Comparison of ENCODE assay signal across 1 cellular context in the genomic region with DNA sequence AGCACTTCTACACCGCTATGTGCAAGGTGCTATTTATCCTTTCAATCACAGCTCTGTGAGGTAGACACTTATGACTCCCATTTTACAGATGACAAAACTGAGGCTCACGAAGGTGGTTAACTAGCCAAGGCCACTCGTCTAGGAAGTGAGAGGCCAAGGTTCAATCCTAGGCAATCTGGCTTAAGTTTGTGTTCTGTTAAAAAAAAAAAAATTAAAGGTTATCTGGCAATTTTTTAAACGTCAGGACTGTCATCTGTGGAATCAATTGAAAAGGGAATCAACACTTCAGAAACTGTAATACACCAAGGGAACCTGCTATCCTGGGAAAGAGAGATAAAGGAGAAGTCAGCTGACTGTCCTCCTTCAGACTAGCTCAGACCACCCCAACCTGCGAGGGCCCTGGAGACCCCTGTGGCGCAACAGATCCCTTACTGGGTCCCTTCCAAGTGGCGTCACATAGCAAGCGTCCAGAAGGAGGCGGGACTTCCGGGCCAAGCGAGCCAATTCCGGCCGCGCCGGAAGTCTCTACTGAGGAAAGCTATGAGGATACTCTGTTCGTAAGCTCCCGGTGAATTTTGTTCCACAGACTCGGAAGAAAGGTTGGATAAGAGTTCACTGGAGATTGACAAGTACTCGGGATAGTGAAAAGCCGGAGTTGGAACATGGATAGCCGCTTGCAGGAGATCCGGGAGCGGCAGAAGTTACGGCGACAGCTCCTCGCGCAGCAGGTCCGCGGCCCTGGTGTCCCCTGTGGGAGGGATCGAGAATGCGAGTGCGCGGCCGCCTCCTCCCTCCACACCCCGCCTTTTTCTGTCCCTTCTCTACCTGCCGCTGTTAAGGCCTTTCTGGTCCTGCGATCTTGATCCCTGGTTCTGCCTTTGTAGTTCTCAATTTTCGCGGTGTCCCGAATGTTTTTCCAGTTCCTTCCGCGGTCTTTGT.
TF ChIP-seq lines count a peak whose summit lies in the region.

METTL14 (plus strand) TSS at position 520 of the 939 bp plus-strand sequence; CDS start at position 663, 143 bp downstream.

TF ChIP-seq in K562, 482 proteins besides CTCF, POLR2A, EP300 and RAD21 (continued from another document and continues in another):
- TF ChIP-seq NCOR1 (IDR thresholded peaks at IDR 0.05): peak; percentile 14; the same call in 1 of the 2 replicates
- TF ChIP-seq MEF2D (tag; conservative IDR thresholded peaks at IDR 0.05; ENCODE audit: low read depth): no peak
- 0 out of 2 replicates have a peak, but pooled peaks have one; percentile 41 for TF ChIP-seq REST (CRISPR knock-in tag; IDR thresholded peaks at IDR 0.05; ENCODE audit: low read depth)
- peak; percentile 18; the same call in 1 of the 2 replicates for TF ChIP-seq KHSRP (IDR thresholded peaks at IDR 0.05)
- no peak for TF ChIP-seq SREBF1 (IDR thresholded peaks at IDR 0.05; ENCODE audit: borderline replicate concordance, low read depth, low read length)
- TF ChIP-seq, protein P1, sequence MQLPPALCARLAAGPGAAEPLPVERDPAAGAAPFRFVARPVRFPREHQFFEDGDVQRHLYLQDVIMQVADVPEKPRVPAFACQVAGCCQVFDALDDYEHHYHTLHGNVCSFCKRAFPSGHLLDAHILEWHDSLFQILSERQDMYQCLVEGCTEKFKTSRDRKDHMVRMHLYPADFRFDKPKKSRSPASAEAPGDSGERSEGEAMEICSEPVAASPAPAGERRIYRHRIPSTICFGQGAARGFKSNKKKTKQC (CRISPR knock-in tag; IDR thresholded peaks at IDR 0.05): no peak; the same call in 1 of the 2 replicates
- TF ChIP-seq FIP1L1 (IDR thresholded peaks at IDR 0.05; ENCODE audit: low read depth, low read length, poor library complexity, severe bottlenecking): no peak
- no peak for TF ChIP-seq DACH1 (IDR thresholded peaks at IDR 0.05; ENCODE audit: partially characterized antibody)
- no peak for TF ChIP-seq SAFB (IDR thresholded peaks at IDR 0.05; ENCODE audit: borderline replicate concordance, low read depth, low read length)
- 0 out of 2 replicates have a peak, but pooled peaks have one; percentile 12 for TF ChIP-seq ZNF232 (CRISPR knock-in tag; IDR thresholded peaks at IDR 0.05)
- no peak for TF ChIP-seq ZNF444 (CRISPR knock-in tag; IDR thresholded peaks at IDR 0.05)
- no peak for TF ChIP-seq PTRF (tag; IDR thresholded peaks at IDR 0.05)
- TF ChIP-seq ETV6 (IDR thresholded peaks at IDR 0.05; ENCODE audit: borderline replicate concordance in 1 of 2, low read depth in 2 of 2, low read length in 1 of 2): no peak
- no peak for TF ChIP-seq ETV6 (CRISPR knock-in tag; IDR thresholded peaks at IDR 0.05; ENCODE audit: borderline replicate concordance)
- TF ChIP-seq, protein P2, sequence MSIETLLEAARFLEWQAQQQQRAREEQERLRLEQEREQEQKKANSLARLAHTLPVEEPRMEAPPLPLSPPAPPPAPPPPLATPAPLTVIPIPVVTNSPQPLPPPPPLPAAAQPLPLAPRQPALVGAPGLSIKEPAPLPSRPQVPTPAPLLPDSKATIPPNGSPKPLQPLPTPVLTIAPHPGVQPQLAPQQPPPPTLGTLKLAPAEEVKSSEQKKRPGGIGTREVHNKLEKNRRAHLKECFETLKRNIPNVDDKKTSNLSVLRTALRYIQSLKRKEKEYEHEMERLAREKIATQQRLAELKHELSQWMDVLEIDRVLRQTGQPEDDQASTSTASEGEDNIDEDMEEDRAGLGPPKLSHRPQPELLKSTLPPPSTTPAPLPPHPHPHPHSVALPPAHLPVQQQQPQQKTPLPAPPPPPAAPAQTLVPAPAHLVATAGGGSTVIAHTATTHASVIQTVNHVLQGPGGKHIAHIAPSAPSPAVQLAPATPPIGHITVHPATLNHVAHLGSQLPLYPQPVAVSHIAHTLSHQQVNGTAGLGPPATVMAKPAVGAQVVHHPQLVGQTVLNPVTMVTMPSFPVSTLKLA (conservative IDR thresholded peaks at IDR 0.05): peak; percentile 63 to 78
- no peak; a peak in 1 of 4 replicates for TF ChIP-seq SIX5 (IDR thresholded peaks at IDR 0.05; ENCODE audit: borderline replicate concordance in 1 of 2, insufficient read depth in 1 of 2, low read depth in 1 of 2, low read length in 2 of 2)
- peak; percentile 82 to 95 for TF ChIP-seq RCOR1 (IDR thresholded peaks at IDR 0.05; ENCODE audit: borderline replicate concordance in 1 of 2, low read depth in 2 of 2, low read length in 2 of 2)
- peak; percentile 80 for TF ChIP-seq ZZZ3 (IDR thresholded peaks at IDR 0.05)
- TF ChIP-seq FUS (optimal IDR thresholded peaks at IDR 0.05; ENCODE audit: low read depth, low read length): no peak
- TF ChIP-seq, protein P3, sequence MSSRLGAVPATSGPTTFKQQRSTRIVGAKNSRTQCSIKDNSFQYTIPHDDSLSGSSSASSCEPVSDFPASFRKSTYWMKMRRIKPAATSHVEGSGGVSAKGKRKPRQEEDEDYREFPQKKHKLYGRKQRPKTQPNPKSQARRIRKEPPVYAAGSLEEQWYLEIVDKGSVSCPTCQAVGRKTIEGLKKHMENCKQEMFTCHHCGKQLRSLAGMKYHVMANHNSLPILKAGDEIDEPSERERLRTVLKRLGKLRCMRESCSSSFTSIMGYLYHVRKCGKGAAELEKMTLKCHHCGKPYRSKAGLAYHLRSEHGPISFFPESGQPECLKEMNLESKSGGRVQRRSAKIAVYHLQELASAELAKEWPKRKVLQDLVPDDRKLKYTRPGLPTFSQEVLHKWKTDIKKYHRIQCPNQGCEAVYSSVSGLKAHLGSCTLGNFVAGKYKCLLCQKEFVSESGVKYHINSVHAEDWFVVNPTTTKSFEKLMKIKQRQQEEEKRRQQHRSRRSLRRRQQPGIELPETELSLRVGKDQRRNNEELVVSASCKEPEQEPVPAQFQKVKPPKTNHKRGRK (tag; IDR thresholded peaks at IDR 0.05): no peak
- TF ChIP-seq ATF4 (CRISPR knock-in tag; IDR thresholded peaks at IDR 0.05): no peak
- TF ChIP-seq, protein P4, sequence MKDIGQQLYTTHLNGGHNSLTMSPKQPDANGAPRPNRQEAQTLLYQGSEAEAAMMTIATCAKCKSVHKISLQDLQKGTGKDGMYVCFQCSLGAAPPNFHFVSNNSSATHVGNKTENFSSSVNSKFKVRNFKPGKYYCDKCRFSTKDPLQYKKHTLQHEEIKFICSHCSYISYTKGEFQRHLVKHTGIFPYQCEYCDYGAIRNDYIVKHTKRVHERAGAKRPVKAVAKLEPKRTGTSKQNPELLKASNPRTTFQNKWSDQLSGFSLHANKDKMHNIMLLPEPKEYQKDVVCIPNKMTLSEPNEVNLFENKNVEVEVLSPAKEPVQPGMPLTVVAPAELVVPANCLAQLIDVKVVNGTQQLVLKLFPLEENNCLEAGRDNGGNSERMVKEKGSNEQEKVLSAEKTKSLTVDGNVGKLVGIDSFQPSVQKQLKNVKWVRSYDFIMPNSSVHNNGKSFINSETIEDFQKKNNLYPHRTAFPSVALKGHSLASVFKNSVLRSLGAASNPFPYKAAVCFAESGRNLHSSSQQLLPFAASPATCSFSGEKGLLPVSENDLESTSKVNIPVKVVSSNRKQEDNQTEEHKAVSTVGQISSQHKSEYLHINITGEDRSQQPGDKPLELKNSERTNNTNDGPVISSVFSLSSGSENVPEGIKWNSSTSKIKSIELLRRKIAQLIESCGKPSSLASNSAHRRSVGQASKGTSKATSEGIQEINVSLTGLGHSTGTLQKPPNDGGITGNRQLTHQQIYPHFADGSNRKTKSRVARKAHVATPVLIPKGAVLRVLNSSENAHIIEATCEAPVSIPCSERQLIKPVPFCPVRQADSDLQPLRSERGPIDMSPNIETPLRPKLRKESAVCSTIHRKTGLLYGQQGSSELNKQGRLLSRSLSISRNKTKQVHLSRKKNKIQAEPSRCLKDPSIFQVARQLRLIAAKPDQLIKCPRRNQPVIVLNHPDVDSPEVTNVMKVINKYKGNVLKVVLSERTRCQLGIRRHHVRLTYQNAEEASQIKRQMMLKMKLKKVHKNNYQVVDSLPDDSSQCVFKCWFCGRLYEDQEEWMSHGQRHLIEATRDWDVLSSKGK (CRISPR knock-in tag; IDR thresholded peaks at IDR 0.05): no peak
- no peak for TF ChIP-seq ZNF717 (CRISPR knock-in tag; IDR thresholded peaks at IDR 0.05)
- no peak for TF ChIP-seq GMEB1 (CRISPR knock-in tag; IDR thresholded peaks at IDR 0.05)
- no peak for TF ChIP-seq HNRNPH1 (optimal IDR thresholded peaks at IDR 0.05; ENCODE audit: low read depth, low read length)
- TF ChIP-seq MLLT1 (IDR thresholded peaks at IDR 0.05): no peak
- TF ChIP-seq ZNF77 (CRISPR knock-in tag; IDR thresholded peaks at IDR 0.05): no peak
- TF ChIP-seq CC2D1A (IDR thresholded peaks at IDR 0.05): peak; percentile 64; the same call in 1 of the 2 replicates
- no peak for TF ChIP-seq CAMTA2 (CRISPR knock-in tag; conservative IDR thresholded peaks at IDR 0.05)
- TF ChIP-seq PBX2 (CRISPR knock-in tag; IDR thresholded peaks at IDR 0.05; ENCODE audit: low read depth): no peak
- TF ChIP-seq PBX2 (tag; conservative IDR thresholded peaks at IDR 0.05; ENCODE audit: low read depth): peak; percentile 54; the same call in 1 of the 2 replicates
- peak; percentile 83 for TF ChIP-seq ELF1 (tag; IDR thresholded peaks at IDR 0.05)
- no peak for TF ChIP-seq ZNF695 (CRISPR knock-in tag; IDR thresholded peaks at IDR 0.05)
- TF ChIP-seq SMARCA4 (IDR thresholded peaks at IDR 0.05): peak; percentile 14; the same call in 1 of the 2 replicates
- TF ChIP-seq E2F3 (CRISPR knock-in tag; IDR thresholded peaks at IDR 0.05): no peak
- TF ChIP-seq NFIC (IDR thresholded peaks at IDR 0.05): peak; percentile 71
- peak; percentile 98 for TF ChIP-seq GABPA (tag; conservative IDR thresholded peaks at IDR 0.05; ENCODE audit: low read depth)
- TF ChIP-seq FOXK2 (conservative IDR thresholded peaks at IDR 0.05 in 1 of 2, IDR thresholded peaks at IDR 0.05 in 1 of 2; ENCODE audit: low read depth in 2 of 2): peak; percentile 58 to 68; a peak in 2 of 4 replicates
- no peak for TF ChIP-seq PHF21A (IDR thresholded peaks at IDR 0.05; ENCODE audit: borderline replicate concordance, low read depth)
- TF ChIP-seq TAF9B (IDR thresholded peaks at IDR 0.05; ENCODE audit: partially characterized antibody): peak; percentile 68
